ENCODE assay signal across 17 cellular contexts in the genomic region with DNA sequence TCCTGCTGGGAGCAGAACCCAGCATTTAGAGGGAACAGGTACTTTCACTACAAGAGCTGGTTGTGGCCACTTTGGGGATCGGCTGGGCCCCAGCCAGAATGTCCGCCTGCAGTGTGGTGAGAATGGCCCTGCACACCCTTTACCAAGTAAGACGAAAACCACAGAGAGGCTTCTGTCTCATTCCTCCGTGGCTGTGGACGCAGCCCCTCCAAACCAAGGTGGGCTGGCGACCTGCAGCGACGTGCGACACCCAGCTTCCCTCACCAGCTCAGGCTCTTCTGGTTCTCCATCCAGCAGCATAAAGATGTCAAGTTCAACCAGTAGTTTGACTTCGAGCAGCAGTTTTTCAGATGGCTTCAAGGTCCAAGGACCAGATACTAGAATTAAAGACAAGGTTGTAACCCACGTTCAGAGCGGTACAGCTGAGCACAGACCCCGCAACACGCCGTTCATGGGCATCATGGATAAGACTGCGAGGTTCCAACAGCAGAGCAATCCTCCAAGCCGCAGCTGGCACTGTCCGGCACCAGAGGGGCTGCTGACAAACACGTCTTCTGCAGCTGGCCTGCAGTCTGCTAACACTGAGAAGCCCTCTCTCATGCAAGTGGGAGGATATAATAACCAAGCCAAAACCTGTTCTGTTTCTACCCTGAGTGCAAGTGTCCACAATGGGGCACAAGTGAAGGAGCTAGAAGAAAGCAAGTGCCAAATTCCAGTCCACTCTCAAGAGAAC.
"Had no signal": no experiment of that assay in that cellular context is flagged by ENCODE, and none has a peak within 500 bp of the region (broad histone marks: within the 10 kb centered on the region; RNA-seq: fewer than 3 reads in every experiment).

No MANE protein-coding gene starts in this region.

- H3K4me1 Mint-ChIP-seq: activated T-helper 17 cell treated with anti-CD3 and anti-CD28 coated beads, Interleukin-2, amount 50 U/mL, for 72 hours; naive B cell had no signal

- H3K4me3 Mint-ChIP-seq: activated CD4-positive, alpha-beta T cell treated with anti-CD3 and anti-CD28 coated beads for 36 hours; activated naive CD4-positive, alpha-beta T cell treated with anti-CD3 and anti-CD28 coated beads, Interleukin-2, amount 10 ng/mL, durations not matched to agents 7 days and 5 days; activated T-helper 17 cell treated with anti-CD3 and anti-CD28 coated beads, Interleukin-2, amount 50 U/mL, for 72 hours; dendritic cell treated with granulocyte-macrophage colony-stimulating factor and Interleukin-4, amounts not matched to agents 40 ng/mL and 50 ng/mL, for 4 days; naive B cell had no signal

- H3K27ac ChIP-seq: adrenal gland, esophagus squamous epithelium, prostate gland, thoracic aorta, uterus, VCaP had no signal

- ATAC-seq: activated CD4-positive, alpha-beta T cell treated with anti-CD3 and anti-CD28 coated beads for 36 hours; activated T-helper 17 cell treated with anti-CD3 and anti-CD28 coated beads, Interleukin-2, amount 50 U/mL, for 72 hours; left lobe of liver; sciatic nerve had no signal

- H3K4me1 ChIP-seq: adrenal gland, prostate gland, uterus had no signal

- H3K27ac Mint-ChIP-seq: activated CD4-positive, alpha-beta T cell treated with anti-CD3 and anti-CD28 coated beads for 36 hours; activated naive CD4-positive, alpha-beta T cell treated with anti-CD3 and anti-CD28 coated beads, Interleukin-2, amount 10 ng/mL, durations not matched to agents 7 days and 5 days; activated T-helper 17 cell treated with anti-CD3 and anti-CD28 coated beads, Interleukin-2, amount 50 U/mL, for 72 hours; dendritic cell treated with granulocyte-macrophage colony-stimulating factor and Interleukin-4, amounts not matched to agents 40 ng/mL and 50 ng/mL, for 4 days had no signal

- H3K27me3 Mint-ChIP-seq: activated CD4-positive, alpha-beta T cell treated with anti-CD3 and anti-CD28 coated beads for 36 hours; activated naive CD4-positive, alpha-beta T cell treated with anti-CD3 and anti-CD28 coated beads, Interleukin-2, amount 10 ng/mL, durations not matched to agents 7 days and 5 days; activated T-helper 17 cell treated with anti-CD3 and anti-CD28 coated beads, Interleukin-2, amount 50 U/mL, for 72 hours; dendritic cell treated with granulocyte-macrophage colony-stimulating factor and Interleukin-4, amounts not matched to agents 40 ng/mL and 50 ng/mL, for 4 days; naive B cell had no signal

- H3K9me3 ChIP-seq: adrenal gland, esophagus squamous epithelium, prostate gland, thoracic aorta, uterus had no signal

- H3K36me3 ChIP-seq: uterus had no signal

- H3K9me3 Mint-ChIP-seq: activated naive CD4-positive, alpha-beta T cell treated with anti-CD3 and anti-CD28 coated beads, Interleukin-2, amount 10 ng/mL, durations not matched to agents 7 days and 5 days; activated T-helper 17 cell treated with anti-CD3 and anti-CD28 coated beads, Interleukin-2, amount 50 U/mL, for 72 hours; dendritic cell treated with granulocyte-macrophage colony-stimulating factor and Interleukin-4, amounts not matched to agents 40 ng/mL and 50 ng/mL, for 4 days; naive B cell had no signal

- H3K4me3 ChIP-seq: adrenal gland, esophagus squamous epithelium, prostate gland, thoracic aorta, uterus had no signal

- DNase-seq: activated CD4-positive, alpha-beta T cell treated with anti-CD3 and anti-CD28 coated beads for 36 hours; activated naive CD4-positive, alpha-beta T cell treated with anti-CD3 and anti-CD28 coated beads, Interleukin-2, amount 10 ng/mL, durations not matched to agents 7 days and 5 days; adrenal gland; esophagus squamous epithelium; foreskin fibroblast; midbrain; naive B cell; stimulated activated CD4-positive, alpha-beta T cell treated with anti-CD3 and anti-CD28 coated beads, Interleukin-12 subunit alpha, Interleukin-12 subunit beta, amount 100 ng/mL, for 4 hours; stimulated activated naive CD4-positive, alpha-beta T cell treated with Interleukin-2 at 50 U/mL for 16 hours; uterus had no signal

- H3K27me3 ChIP-seq: adrenal gland, esophagus squamous epithelium, uterus had no signal
